2 cellular contexts compared by ENCODE assay signal in genomic region chr19:13732337-13732736, GRCh38.
TF ChIP-seq lines count a peak whose summit lies in the region.

No MANE protein-coding gene starts in this region.

TF ChIP-seq in HepG2, 621 proteins besides CTCF, POLR2A, EP300 and RAD21 (continues in another document):
- TF ChIP-seq SMARCE1 (IDR thresholded peaks at IDR 0.05; ENCODE audit: borderline replicate concordance) (no peak), ZNF160 (CRISPR knock-in tag; IDR thresholded peaks at IDR 0.05) (no peak), SMARCC2 (IDR thresholded peaks at IDR 0.05) (no peak), ZFX (CRISPR knock-in tag; IDR thresholded peaks at IDR 0.05; ENCODE audit: low read depth) (no peak), ONECUT2 (CRISPR knock-in tag; IDR thresholded peaks at IDR 0.05) (no peak), ZNF577 (CRISPR knock-in tag; IDR thresholded peaks at IDR 0.05; ENCODE audit: borderline replicate concordance, low read depth) (no peak), ZNF44 (CRISPR knock-in tag; IDR thresholded peaks at IDR 0.05) (no peak), SALL2 (CRISPR knock-in tag; IDR thresholded peaks at IDR 0.05) (no peak), HDAC1 (CRISPR knock-in tag; IDR thresholded peaks at IDR 0.05) (no peak), MAFK (conservative IDR thresholded peaks at IDR 0.05 in 1 of 2, IDR thresholded peaks at IDR 0.05 in 1 of 2; ENCODE audit: low read length in 2 of 2) (no peak), ADNP (CRISPR knock-in tag; IDR thresholded peaks at IDR 0.05) (no peak), PCBP2 (optimal IDR thresholded peaks at IDR 0.05; ENCODE audit: low read depth, low read length, poor library complexity, severe bottlenecking) (no peak), ZNF557 (CRISPR knock-in tag; IDR thresholded peaks at IDR 0.05) (no peak), ZNF292 (CRISPR knock-in tag; IDR thresholded peaks at IDR 0.05; ENCODE audit: borderline replicate concordance, low read depth) (no peak), ZNF619 (CRISPR knock-in tag; IDR thresholded peaks at IDR 0.05) (no peak)
- TF ChIP-seq, protein P1, sequence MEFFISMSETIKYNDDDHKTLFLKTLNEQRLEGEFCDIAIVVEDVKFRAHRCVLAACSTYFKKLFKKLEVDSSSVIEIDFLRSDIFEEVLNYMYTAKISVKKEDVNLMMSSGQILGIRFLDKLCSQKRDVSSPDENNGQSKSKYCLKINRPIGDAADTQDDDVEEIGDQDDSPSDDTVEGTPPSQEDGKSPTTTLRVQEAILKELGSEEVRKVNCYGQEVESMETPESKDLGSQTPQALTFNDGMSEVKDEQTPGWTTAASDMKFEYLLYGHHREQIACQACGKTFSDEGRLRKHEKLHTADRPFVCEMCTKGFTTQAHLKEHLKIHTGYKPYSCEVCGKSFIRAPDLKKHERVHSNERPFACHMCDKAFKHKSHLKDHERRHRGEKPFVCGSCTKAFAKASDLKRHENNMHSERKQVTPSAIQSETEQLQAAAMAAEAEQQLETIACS (CRISPR knock-in tag; IDR thresholded peaks at IDR 0.05): no peak
- TF ChIP-seq, protein P2, sequence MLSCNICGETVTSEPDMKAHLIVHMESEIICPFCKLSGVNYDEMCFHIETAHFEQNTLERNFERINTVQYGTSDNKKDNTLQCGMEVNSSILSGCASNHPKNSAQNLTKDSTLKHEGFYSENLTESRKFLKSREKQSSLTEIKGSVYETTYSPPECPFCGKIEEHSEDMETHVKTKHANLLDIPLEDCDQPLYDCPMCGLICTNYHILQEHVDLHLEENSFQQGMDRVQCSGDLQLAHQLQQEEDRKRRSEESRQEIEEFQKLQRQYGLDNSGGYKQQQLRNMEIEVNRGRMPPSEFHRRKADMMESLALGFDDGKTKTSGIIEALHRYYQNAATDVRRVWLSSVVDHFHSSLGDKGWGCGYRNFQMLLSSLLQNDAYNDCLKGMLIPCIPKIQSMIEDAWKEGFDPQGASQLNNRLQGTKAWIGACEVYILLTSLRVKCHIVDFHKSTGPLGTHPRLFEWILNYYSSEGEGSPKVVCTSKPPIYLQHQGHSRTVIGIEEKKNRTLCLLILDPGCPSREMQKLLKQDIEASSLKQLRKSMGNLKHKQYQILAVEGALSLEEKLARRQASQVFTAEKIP (CRISPR knock-in tag; IDR thresholded peaks at IDR 0.05; ENCODE audit: borderline replicate concordance): no peak
- TF ChIP-seq, protein P3, sequence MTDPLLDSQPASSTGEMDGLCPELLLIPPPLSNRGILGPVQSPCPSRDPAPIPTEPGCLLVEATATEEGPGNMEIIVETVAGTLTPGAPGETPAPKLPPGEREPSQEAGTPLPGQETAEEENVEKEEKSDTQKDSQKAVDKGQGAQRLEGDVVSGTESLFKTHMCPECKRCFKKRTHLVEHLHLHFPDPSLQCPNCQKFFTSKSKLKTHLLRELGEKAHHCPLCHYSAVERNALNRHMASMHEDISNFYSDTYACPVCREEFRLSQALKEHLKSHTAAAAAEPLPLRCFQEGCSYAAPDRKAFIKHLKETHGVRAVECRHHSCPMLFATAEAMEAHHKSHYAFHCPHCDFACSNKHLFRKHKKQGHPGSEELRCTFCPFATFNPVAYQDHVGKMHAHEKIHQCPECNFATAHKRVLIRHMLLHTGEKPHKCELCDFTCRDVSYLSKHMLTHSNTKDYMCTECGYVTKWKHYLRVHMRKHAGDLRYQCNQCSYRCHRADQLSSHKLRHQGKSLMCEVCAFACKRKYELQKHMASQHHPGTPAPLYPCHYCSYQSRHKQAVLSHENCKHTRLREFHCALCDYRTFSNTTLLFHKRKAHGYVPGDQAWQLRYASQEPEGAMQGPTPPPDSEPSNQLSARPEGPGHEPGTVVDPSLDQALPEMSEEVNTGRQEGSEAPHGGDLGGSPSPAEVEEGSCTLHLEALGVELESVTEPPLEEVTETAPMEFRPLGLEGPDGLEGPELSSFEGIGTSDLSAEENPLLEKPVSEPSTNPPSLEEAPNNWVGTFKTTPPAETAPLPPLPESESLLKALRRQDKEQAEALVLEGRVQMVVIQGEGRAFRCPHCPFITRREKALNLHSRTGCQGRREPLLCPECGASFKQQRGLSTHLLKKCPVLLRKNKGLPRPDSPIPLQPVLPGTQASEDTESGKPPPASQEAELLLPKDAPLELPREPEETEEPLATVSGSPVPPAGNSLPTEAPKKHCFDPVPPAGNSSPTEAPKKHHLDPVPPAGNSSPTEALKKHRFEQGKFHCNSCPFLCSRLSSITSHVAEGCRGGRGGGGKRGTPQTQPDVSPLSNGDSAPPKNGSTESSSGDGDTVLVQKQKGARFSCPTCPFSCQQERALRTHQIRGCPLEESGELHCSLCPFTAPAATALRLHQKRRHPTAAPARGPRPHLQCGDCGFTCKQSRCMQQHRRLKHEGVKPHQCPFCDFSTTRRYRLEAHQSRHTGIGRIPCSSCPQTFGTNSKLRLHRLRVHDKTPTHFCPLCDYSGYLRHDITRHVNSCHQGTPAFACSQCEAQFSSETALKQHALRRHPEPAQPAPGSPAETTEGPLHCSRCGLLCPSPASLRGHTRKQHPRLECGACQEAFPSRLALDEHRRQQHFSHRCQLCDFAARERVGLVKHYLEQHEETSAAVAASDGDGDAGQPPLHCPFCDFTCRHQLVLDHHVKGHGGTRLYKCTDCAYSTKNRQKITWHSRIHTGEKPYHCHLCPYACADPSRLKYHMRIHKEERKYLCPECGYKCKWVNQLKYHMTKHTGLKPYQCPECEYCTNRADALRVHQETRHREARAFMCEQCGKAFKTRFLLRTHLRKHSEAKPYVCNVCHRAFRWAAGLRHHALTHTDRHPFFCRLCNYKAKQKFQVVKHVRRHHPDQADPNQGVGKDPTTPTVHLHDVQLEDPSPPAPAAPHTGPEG (CRISPR knock-in tag; IDR thresholded peaks at IDR 0.05): no peak
- TF ChIP-seq, protein P4, sequence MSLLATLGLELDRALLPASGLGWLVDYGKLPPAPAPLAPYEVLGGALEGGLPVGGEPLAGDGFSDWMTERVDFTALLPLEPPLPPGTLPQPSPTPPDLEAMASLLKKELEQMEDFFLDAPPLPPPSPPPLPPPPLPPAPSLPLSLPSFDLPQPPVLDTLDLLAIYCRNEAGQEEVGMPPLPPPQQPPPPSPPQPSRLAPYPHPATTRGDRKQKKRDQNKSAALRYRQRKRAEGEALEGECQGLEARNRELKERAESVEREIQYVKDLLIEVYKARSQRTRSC (CRISPR knock-in tag; IDR thresholded peaks at IDR 0.05; ENCODE audit: low read depth): no peak

TF ChIP-seq in liver, 16 proteins besides CTCF, POLR2A, EP300 and RAD21:
- TF ChIP-seq, protein P5, sequence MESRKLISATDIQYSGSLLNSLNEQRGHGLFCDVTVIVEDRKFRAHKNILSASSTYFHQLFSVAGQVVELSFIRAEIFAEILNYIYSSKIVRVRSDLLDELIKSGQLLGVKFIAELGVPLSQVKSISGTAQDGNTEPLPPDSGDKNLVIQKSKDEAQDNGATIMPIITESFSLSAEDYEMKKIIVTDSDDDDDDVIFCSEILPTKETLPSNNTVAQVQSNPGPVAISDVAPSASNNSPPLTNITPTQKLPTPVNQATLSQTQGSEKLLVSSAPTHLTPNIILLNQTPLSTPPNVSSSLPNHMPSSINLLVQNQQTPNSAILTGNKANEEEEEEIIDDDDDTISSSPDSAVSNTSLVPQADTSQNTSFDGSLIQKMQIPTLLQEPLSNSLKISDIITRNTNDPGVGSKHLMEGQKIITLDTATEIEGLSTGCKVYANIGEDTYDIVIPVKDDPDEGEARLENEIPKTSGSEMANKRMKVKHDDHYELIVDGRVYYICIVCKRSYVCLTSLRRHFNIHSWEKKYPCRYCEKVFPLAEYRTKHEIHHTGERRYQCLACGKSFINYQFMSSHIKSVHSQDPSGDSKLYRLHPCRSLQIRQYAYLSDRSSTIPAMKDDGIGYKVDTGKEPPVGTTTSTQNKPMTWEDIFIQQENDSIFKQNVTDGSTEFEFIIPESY (IDR thresholded peaks at IDR 0.05): no peak
- TF ChIP-seq GABPA (IDR thresholded peaks at IDR 0.05 in 1 of 2, conservative IDR thresholded peaks at IDR 0.05 in 1 of 2) (no peak), HNF4A (conservative IDR thresholded peaks at IDR 0.05) (no peak), REST (IDR thresholded peaks at IDR 0.05) (no peak), RXRA (IDR thresholded peaks at IDR 0.05) (no peak), TAF1 (conservative IDR thresholded peaks at IDR 0.05) (no peak), MAX (IDR thresholded peaks at IDR 0.05) (no peak), FOXA2 (IDR thresholded peaks at IDR 0.05) (no peak), ATF3 (IDR thresholded peaks at IDR 0.05) (no peak), HNF4G (IDR thresholded peaks at IDR 0.05) (no peak), EGR1 (IDR thresholded peaks at IDR 0.05; ENCODE audit: low read depth in 2 of 2) (no peak), JUND (IDR thresholded peaks at IDR 0.05) (no peak), YY1 (IDR thresholded peaks at IDR 0.05) (no peak), SP1 (IDR thresholded peaks at IDR 0.05) (no peak), FOXA1 (IDR thresholded peaks at IDR 0.05) (no peak)
